ENCODE assay signal across 8 cellular contexts in the genomic region with DNA sequence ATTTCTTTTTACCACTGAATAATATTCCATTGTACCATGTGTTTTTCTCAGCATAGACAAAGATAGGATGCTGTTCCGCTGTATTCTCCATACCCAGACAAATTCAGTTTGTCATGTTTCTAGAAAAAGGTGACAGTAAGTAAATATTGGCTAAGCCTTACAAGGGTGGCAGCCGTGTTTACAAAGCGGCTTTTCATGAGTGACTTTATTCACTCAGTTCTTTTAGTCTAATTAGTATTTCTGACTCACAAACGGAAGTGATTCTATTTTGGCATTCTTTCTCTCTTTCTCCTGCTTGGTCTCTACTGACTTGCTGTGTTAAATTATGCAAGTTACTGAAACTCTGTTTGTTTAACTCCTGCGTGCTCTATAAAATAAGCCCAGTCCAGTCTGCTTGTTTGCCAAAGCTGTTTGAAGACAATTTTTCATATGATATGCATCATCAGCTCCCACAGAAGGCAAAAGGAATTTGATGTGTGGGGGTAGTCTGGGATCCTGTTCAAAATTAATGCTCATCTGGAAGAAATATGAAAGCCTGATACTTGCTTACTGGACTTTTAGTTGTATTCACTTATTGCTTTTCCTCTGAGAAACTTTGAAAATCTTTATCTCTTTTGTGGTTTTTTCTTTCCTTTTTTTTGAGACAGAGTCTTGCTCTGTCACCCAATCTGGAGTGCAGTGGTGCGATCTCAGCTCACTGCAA. TPM values are rescaled to one million over a fixed set of nuclear protein-coding genes. Genes with fewer than 3 reads are reported as not detected.
DNase-seq lines count a peak whose midpoint lies in the region; ATAC-seq lines count a peak whose summit lies in the region.
"Had no signal": no experiment of that assay in that cellular context is flagged by ENCODE, and none has a peak within 500 bp of the region (broad histone marks: within the 10 kb centered on the region; RNA-seq: fewer than 3 reads in every experiment).

No MANE protein-coding gene starts in this region.

- DNase-seq in HS-5 (ENCODE audit: low read depth) (peak; percentile 37), NCI-H748 treated with DMSO at 0.1 percent for 48 hours (lab: John Stamatoyannopoulos, UW) (peak; percentile 60), epithelial cell of prostate (ENCODE audit: low read depth, low spot score) (peak; percentile 63), Right ventricle myocardium inferior (ENCODE audit: missing footprints) (no peak)
- no peak for DNase-seq in activated CD8-positive, alpha-beta memory T cell treated with anti-CD3 and anti-CD28 coated beads, Interleukin-2, amount 50 U/mL, for 4 hours
- DNase-seq: T-helper 17 cell had no signal

- no peak overlapping the region for H3K4me3 ChIP-seq in skin epidermis

- peak overlapping the region; percentile 47 for H3K27ac ChIP-seq in epithelial cell of prostate
- peak overlapping the region in 12 of 21 experiments; percentile 1 to 70 (median 36) for H3K27ac ChIP-seq in skin epidermis

- intact Hi-C loops in Right ventricle myocardium inferior (cut with DNase I): no loop called here

- ATAC-seq in Right ventricle myocardium inferior: no peak
- ATAC-seq in GM18909 (IDR thresholded peaks at IDR 0.05; ENCODE audit: poor library complexity, unreplicated experiment): no peak
- ATAC-seq: T-helper 17 cell had no signal

RNA-seq across cellular contexts. Expression of gene PLEKHH2, which starts 2.3 kb away (rescaled TPM):
- total RNA-seq in Right ventricle myocardium inferior: 1.1 TPM

RNA-seq across cellular contexts. Expression of gene THADA, which starts 38.9 kb away (rescaled TPM):
- 10.5 TPM for total RNA-seq in Right ventricle myocardium inferior

RNA-seq across cellular contexts. Expression of gene C1GALT1C1L, which starts 41.5 kb away (rescaled TPM):
- 0.62 TPM for total RNA-seq in Right ventricle myocardium inferior
- total RNA-seq: T-helper 17 cell had no signal

Comparison
In these comparisons a context has a peak if more than half of its experiments do, and no peak if none do; other contexts are left out.
1. DNase-seq: peak in HS-5 (single experiment), NCI-H748 treated with DMSO at 0.1 percent for 48 hours (single experiment) and epithelial cell of prostate (single experiment); none in Right ventricle myocardium inferior (single experiment) and activated CD8-positive, alpha-beta memory T cell treated with anti-CD3 and anti-CD28 coated beads, Interleukin-2, amount 50 U/mL, for 4 hours (single experiment).